Comparison of ENCODE assay signal across 1 cellular context in the genomic region with DNA sequence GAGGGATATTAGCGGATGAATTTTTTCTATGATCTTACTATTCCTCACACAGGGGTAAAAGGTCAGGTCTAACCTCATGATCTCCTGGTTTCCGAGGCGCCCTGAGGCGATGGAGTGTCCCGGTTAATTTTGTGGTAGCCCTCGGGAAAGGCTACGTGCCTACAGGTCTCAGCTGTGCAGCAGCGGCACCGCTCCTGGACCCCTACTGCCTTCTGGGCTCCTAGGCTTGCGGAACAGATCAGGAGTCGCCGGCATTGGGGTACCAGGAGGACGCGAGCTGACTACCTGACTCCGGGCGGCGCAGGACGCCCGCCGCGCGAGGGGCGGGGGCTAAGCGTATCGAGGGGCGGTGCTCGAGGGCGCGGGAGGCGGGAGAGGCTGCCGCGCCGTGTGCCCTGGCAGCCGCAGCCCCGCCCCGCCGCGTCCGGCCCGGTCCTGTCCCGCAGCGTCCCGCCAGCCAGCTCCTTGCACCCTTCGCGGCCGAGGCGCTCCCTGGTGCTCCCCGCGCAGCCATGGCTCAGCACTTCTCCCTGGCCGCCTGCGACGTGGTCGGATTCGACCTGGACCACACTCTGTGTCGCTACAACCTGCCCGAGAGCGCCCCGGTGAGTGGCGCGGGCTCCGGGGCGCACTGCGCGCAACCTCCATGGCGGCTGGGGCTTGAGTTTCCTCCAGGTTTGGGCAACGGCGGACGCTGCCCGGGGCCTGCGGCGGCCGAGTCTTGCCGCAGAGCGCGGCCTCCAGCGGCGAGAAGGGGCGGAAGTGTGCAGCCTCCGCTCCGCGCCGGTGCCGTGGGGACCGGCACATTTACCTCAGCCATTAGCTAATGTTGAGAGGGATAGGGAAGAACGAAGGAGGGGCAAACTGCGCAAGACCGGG.
TF ChIP-seq lines count a peak whose summit lies in the region.

A gene (plus strand): TSS at position 435 of the 879 bp plus-strand sequence. CDS start 78 bp downstream, at position 513.

TF ChIP-seq in HepG2, 621 proteins besides CTCF, POLR2A, EP300 and RAD21 (continued from another document and continues in another):
- TF ChIP-seq, protein P1, sequence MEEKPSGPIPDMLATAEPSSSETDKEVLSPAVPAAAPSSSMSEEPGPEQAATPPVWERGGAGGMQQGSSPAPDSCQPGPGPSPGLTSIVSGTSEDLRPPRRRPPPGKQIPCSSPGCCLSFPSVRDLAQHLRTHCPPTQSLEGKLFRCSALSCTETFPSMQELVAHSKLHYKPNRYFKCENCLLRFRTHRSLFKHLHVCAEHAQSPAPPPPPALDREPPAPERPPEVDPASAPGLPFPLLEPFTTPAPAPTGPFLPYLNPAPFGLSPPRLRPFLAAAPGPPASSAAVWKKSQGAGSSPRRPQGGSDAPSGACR (CRISPR knock-in tag; IDR thresholded peaks at IDR 0.05), result peak; percentile 98
- TF ChIP-seq, protein P2, sequence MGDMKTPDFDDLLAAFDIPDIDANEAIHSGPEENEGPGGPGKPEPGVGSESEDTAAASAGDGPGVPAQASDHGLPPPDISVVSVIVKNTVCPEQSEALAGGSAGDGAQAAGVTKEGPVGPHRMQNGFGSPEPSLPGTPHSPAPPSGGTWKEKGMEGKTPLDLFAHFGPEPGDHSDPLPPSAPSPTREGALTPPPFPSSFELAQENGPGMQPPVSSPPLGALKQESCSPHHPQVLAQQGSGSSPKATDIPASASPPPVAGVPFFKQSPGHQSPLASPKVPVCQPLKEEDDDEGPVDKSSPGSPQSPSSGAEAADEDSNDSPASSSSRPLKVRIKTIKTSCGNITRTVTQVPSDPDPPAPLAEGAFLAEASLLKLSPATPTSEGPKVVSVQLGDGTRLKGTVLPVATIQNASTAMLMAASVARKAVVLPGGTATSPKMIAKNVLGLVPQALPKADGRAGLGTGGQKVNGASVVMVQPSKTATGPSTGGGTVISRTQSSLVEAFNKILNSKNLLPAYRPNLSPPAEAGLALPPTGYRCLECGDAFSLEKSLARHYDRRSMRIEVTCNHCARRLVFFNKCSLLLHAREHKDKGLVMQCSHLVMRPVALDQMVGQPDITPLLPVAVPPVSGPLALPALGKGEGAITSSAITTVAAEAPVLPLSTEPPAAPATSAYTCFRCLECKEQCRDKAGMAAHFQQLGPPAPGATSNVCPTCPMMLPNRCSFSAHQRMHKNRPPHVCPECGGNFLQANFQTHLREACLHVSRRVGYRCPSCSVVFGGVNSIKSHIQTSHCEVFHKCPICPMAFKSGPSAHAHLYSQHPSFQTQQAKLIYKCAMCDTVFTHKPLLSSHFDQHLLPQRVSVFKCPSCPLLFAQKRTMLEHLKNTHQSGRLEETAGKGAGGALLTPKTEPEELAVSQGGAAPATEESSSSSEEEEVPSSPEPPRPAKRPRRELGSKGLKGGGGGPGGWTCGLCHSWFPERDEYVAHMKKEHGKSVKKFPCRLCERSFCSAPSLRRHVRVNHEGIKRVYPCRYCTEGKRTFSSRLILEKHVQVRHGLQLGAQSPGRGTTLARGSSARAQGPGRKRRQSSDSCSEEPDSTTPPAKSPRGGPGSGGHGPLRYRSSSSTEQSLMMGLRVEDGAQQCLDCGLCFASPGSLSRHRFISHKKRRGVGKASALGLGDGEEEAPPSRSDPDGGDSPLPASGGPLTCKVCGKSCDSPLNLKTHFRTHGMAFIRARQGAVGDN (CRISPR knock-in tag; IDR thresholded peaks at IDR 0.05), result peak; percentile 98
- TF ChIP-seq, protein P3, sequence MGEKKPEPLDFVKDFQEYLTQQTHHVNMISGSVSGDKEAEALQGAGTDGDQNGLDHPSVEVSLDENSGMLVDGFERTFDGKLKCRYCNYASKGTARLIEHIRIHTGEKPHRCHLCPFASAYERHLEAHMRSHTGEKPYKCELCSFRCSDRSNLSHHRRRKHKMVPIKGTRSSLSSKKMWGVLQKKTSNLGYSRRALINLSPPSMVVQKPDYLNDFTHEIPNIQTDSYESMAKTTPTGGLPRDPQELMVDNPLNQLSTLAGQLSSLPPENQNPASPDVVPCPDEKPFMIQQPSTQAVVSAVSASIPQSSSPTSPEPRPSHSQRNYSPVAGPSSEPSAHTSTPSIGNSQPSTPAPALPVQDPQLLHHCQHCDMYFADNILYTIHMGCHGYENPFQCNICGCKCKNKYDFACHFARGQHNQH (CRISPR knock-in tag; IDR thresholded peaks at IDR 0.05), result peak; percentile 83; the same call in 1 of the 2 replicates
- TF ChIP-seq ISX (CRISPR knock-in tag; conservative IDR thresholded peaks at IDR 0.05), result peak; percentile 92; the same call in 1 of the 2 replicates
- peak; percentile 76; the same call in 1 of the 2 replicates for TF ChIP-seq ZSCAN25 (CRISPR knock-in tag; IDR thresholded peaks at IDR 0.05)
- TF ChIP-seq, protein P4, sequence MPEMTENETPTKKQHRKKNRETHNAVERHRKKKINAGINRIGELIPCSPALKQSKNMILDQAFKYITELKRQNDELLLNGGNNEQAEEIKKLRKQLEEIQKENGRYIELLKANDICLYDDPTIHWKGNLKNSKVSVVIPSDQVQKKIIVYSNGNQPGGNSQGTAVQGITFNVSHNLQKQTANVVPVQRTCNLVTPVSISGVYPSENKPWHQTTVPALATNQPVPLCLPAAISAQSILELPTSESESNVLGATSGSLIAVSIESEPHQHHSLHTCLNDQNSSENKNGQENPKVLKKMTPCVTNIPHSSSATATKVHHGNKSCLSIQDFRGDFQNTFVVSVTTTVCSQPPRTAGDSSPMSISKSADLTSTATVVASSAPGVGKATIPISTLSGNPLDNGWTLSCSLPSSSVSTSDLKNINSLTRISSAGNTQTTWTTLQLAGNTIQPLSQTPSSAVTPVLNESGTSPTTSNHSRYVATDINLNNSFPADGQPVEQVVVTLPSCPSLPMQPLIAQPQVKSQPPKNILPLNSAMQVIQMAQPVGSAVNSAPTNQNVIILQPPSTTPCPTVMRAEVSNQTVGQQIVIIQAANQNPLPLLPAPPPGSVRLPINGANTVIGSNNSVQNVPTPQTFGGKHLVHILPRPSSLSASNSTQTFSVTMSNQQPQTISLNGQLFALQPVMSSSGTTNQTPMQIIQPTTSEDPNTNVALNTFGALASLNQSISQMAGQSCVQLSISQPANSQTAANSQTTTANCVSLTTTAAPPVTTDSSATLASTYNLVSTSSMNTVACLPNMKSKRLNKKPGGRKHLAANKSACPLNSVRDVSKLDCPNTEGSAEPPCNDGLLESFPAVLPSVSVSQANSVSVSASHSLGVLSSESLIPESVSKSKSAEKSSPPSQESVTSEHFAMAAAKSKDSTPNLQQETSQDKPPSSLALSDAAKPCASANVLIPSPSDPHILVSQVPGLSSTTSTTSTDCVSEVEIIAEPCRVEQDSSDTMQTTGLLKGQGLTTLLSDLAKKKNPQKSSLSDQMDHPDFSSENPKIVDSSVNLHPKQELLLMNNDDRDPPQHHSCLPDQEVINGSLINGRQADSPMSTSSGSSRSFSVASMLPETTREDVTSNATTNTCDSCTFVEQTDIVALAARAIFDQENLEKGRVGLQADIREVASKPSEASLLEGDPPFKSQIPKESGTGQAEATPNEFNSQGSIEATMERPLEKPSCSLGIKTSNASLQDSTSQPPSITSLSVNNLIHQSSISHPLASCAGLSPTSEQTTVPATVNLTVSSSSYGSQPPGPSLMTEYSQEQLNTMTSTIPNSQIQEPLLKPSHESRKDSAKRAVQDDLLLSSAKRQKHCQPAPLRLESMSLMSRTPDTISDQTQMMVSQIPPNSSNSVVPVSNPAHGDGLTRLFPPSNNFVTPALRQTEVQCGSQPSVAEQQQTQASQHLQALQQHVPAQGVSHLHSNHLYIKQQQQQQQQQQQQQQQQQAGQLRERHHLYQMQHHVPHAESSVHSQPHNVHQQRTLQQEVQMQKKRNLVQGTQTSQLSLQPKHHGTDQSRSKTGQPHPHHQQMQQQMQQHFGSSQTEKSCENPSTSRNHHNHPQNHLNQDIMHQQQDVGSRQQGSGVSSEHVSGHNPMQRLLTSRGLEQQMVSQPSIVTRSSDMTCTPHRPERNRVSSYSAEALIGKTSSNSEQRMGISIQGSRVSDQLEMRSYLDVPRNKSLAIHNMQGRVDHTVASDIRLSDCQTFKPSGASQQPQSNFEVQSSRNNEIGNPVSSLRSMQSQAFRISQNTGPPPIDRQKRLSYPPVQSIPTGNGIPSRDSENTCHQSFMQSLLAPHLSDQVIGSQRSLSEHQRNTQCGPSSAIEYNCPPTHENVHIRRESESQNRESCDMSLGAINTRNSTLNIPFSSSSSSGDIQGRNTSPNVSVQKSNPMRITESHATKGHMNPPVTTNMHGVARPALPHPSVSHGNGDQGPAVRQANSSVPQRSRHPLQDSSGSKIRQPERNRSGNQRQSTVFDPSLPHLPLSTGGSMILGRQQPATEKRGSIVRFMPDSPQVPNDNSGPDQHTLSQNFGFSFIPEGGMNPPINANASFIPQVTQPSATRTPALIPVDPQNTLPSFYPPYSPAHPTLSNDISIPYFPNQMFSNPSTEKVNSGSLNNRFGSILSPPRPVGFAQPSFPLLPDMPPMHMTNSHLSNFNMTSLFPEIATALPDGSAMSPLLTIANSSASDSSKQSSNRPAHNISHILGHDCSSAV (CRISPR knock-in tag; IDR thresholded peaks at IDR 0.05; ENCODE audit: borderline replicate concordance), result no peak
- no peak for TF ChIP-seq ZNF879 (CRISPR knock-in tag; IDR thresholded peaks at IDR 0.05)
- peak; percentile 93; the same call in 1 of the 2 replicates for TF ChIP-seq NRL (CRISPR knock-in tag; IDR thresholded peaks at IDR 0.05; ENCODE audit: borderline replicate concordance)
- no peak; the same call in none of the 2 replicates for TF ChIP-seq SP5 (CRISPR knock-in tag; IDR thresholded peaks at IDR 0.05; ENCODE audit: borderline replicate concordance, low read depth)
- peak; percentile 91 for TF ChIP-seq SALL1 (CRISPR knock-in tag; IDR thresholded peaks at IDR 0.05)
- TF ChIP-seq KAT2B (IDR thresholded peaks at IDR 0.05; ENCODE audit: borderline replicate concordance, low read depth, low read length), result no peak
- TF ChIP-seq, protein P5, sequence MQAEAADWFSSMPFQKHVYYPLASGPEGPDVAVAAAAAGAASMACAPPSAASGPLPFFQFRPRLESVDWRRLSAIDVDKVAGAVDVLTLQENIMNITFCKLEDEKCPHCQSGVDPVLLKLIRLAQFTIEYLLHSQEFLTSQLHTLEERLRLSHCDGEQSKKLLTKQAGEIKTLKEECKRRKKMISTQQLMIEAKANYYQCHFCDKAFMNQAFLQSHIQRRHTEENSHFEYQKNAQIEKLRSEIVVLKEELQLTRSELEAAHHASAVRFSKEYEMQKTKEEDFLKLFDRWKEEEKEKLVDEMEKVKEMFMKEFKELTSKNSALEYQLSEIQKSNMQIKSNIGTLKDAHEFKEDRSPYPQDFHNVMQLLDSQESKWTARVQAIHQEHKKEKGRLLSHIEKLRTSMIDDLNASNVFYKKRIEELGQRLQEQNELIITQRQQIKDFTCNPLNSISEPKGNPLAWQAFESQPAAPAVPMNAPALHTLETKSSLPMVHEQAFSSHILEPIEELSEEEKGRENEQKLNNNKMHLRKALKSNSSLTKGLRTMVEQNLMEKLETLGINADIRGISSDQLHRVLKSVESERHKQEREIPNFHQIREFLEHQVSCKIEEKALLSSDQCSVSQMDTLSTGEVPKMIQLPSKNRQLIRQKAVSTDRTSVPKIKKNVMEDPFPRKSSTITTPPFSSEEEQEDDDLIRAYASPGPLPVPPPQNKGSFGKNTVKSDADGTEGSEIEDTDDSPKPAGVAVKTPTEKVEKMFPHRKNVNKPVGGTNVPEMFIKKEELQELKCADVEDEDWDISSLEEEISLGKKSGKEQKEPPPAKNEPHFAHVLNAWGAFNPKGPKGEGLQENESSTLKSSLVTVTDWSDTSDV (CRISPR knock-in tag; IDR thresholded peaks at IDR 0.05), result peak; percentile 68; the same call in 1 of the 2 replicates
- TF ChIP-seq, protein P6, sequence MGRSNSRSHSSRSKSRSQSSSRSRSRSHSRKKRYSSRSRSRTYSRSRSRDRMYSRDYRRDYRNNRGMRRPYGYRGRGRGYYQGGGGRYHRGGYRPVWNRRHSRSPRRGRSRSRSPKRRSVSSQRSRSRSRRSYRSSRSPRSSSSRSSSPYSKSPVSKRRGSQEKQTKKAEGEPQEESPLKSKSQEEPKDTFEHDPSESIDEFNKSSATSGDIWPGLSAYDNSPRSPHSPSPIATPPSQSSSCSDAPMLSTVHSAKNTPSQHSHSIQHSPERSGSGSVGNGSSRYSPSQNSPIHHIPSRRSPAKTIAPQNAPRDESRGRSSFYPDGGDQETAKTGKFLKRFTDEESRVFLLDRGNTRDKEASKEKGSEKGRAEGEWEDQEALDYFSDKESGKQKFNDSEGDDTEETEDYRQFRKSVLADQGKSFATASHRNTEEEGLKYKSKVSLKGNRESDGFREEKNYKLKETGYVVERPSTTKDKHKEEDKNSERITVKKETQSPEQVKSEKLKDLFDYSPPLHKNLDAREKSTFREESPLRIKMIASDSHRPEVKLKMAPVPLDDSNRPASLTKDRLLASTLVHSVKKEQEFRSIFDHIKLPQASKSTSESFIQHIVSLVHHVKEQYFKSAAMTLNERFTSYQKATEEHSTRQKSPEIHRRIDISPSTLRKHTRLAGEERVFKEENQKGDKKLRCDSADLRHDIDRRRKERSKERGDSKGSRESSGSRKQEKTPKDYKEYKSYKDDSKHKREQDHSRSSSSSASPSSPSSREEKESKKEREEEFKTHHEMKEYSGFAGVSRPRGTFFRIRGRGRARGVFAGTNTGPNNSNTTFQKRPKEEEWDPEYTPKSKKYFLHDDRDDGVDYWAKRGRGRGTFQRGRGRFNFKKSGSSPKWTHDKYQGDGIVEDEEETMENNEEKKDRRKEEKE (IDR thresholded peaks at IDR 0.05), result no peak
- TF ChIP-seq ARNT2 (CRISPR knock-in tag; IDR thresholded peaks at IDR 0.05; ENCODE audit: low read depth), result peak; percentile 97
- TF ChIP-seq NFIB (CRISPR knock-in tag; IDR thresholded peaks at IDR 0.05; ENCODE audit: borderline replicate concordance), result no peak
- peak; percentile 68; the same call in 1 of the 2 replicates for TF ChIP-seq ZNF317 (CRISPR knock-in tag; IDR thresholded peaks at IDR 0.05)
- 0 out of 2 replicates have a peak, but pooled peaks have one; percentile 49 for TF ChIP-seq TEAD2 (CRISPR knock-in tag; IDR thresholded peaks at IDR 0.05)
- TF ChIP-seq ZNF550 (CRISPR knock-in tag; IDR thresholded peaks at IDR 0.05; ENCODE audit: borderline replicate concordance), result no peak
- TF ChIP-seq CHD2 (IDR thresholded peaks at IDR 0.05; ENCODE audit: low read depth, low read length), result no peak; the same call in 1 of the 2 replicates
- no peak; the same call in 1 of the 2 replicates for TF ChIP-seq ZFP62 (CRISPR knock-in tag; IDR thresholded peaks at IDR 0.05)
- TF ChIP-seq ZIK1 (CRISPR knock-in tag; IDR thresholded peaks at IDR 0.05; ENCODE audit: borderline replicate concordance, low read depth), result peak; percentile 95
